In genomic region chr21:42412636-42412933, GRCh38 we compare ENCODE assay signal across 16 cellular contexts. TPM values are rescaled to one million over a fixed set of nuclear protein-coding genes. Genes with fewer than 3 reads are reported as not detected.
"Had no signal": no experiment of that assay in that cellular context is flagged by ENCODE, and none has a peak within 500 bp of the region (broad histone marks: within the 10 kb centered on the region; RNA-seq: fewer than 3 reads in every experiment).

No MANE protein-coding gene starts in this region.

- DNase-seq: activated CD4-positive, alpha-beta T cell treated with anti-CD3 and anti-CD28 coated beads, Interleukin-2, amount 50 U/mL, for 1 hour; activated gamma-delta T cell; activated T-cell treated with anti-CD3 and anti-CD28 coated beads, Interleukin-2, amount 50 U/mL, for 72 hours; aorta; hypothalamus; left colon; lower lobe of right lung; stimulated activated CD4-positive, alpha-beta T cell treated with anti-CD3 and anti-CD28 coated beads, Interleukin-4, amount 100 ng/mL, for 24 hours; SW 1271; T-helper 9 cell had no signal

- H3K9me3 Mint-ChIP-seq: central memory CD8-positive, alpha-beta T cell; natural killer cell treated with Interleukin-12 subunit alpha and Interleukin-12 subunit beta and Interleukin-15 and Interleukin-18, amount 100 ng/mL, for 72 hours; stimulated activated memory B cell treated with anti-CD40 and anti-IgM and Interleukin-4, amounts not matched to agents 10 μg/mL and 1 μg/mL and 100 μg/mL, for 72 hours had no signal

- H3K27me3 Mint-ChIP-seq: central memory CD8-positive, alpha-beta T cell; stimulated activated memory B cell treated with anti-CD40 and anti-IgM and Interleukin-4, amounts not matched to agents 10 μg/mL and 1 μg/mL and 100 μg/mL, for 72 hours had no signal

- H3K4me3 Mint-ChIP-seq: natural killer cell treated with Interleukin-12 subunit alpha and Interleukin-12 subunit beta and Interleukin-15 and Interleukin-18, amount 100 ng/mL, for 72 hours; stimulated activated memory B cell treated with anti-CD40 and anti-IgM and Interleukin-4, amounts not matched to agents 10 μg/mL and 1 μg/mL and 100 μg/mL, for 72 hours had no signal

- ATAC-seq: activated T-cell treated with anti-CD3 and anti-CD28 coated beads, Interleukin-2, amount 50 U/mL, for 72 hours; left colon; lower lobe of right lung; natural killer cell treated with Interleukin-12 subunit alpha and Interleukin-12 subunit beta and Interleukin-15 and Interleukin-18, amount 100 ng/mL, for 72 hours; sciatic nerve; stimulated activated memory B cell treated with anti-CD40 and anti-IgM and Interleukin-4, amounts not matched to agents 10 μg/mL and 1 μg/mL and 100 μg/mL, for 72 hours had no signal

- H3K36me3 Mint-ChIP-seq: natural killer cell treated with Interleukin-12 subunit alpha and Interleukin-12 subunit beta and Interleukin-15 and Interleukin-18, amount 100 ng/mL, for 72 hours; stimulated activated memory B cell treated with anti-CD40 and anti-IgM and Interleukin-4, amounts not matched to agents 10 μg/mL and 1 μg/mL and 100 μg/mL, for 72 hours had no signal

RNA-seq across cellular contexts. Expression of gene UBASH3A, which starts 8.9 kb away (rescaled TPM):
- total RNA-seq: frontal cortex had no signal

RNA-seq across cellular contexts. Expression of gene TMPRSS3, which starts 16.7 kb away (rescaled TPM):
- total RNA-seq: frontal cortex, mesenteric fat pad, sciatic nerve had no signal

RNA-seq across cellular contexts. Expression of gene TFF1, which starts 46.2 kb away (rescaled TPM):
- total RNA-seq: aorta; frontal cortex; lower lobe of right lung; mesenteric fat pad; natural killer cell treated with Interleukin-12 subunit alpha and Interleukin-12 subunit beta and Interleukin-15 and Interleukin-18, amount 100 ng/mL, for 72 hours; sciatic nerve had no signal
